Comparison of ENCODE assay signal across 9 cellular contexts in genomic region chr1:155961937-155962336, GRCh38. TPM values are rescaled to one million over a fixed set of nuclear protein-coding genes. Genes with fewer than 3 reads are reported as not detected.
DNase-seq lines count a peak whose midpoint lies in the region; ATAC-seq and TF ChIP-seq lines count a peak whose summit lies in the region.
"Had no signal": no experiment of that assay in that cellular context is flagged by ENCODE, and none has a peak within 500 bp of the region (broad histone marks: within the 10 kb centered on the region; RNA-seq: fewer than 3 reads in every experiment).

No MANE protein-coding gene starts in this region.

- no peak overlapping the region for H3K4me2 ChIP-seq in GM23338

- TF ChIP-seq CTCF in A673 (conservative IDR thresholded peaks at IDR 0.05; ENCODE audit: low read depth, low read length) = peak; percentile 31; the same call in 1 of the 2 replicates
- TF ChIP-seq CTCF in GM23338 (conservative IDR thresholded peaks at IDR 0.05; ENCODE audit: low read depth in 2 of 2) = peak in 1 of 2 experiments; percentile 40; a peak in 2 of 4 replicates

- H3K4me1 ChIP-seq in A673 (ENCODE audit: insufficient read depth, low read length, poor library complexity, severe bottlenecking) = peaks cover 20% of the 10 kb centered on the region
- peaks cover under 1% of the 10 kb centered on the region for H3K4me1 ChIP-seq in GM23338 (ENCODE audit: insufficient read depth)

- H3K4me3 ChIP-seq in A673 (ENCODE audit: low read depth, low read length, poor library complexity, severe bottlenecking) = no peak overlapping the region
- no peak overlapping the region for H3K4me3 ChIP-seq in GM23338

- peaks cover 19% of the 10 kb centered on the region; the same call in 1 of the 2 replicates for H3F3A ChIP-seq in GM23338 (replicated peaks; ENCODE audit: low read depth)

- peaks cover 8% of the 10 kb centered on the region for H3K4me1 Mint-ChIP-seq in GM23338
- peaks cover 4% of the 10 kb centered on the region for H3K4me1 Mint-ChIP-seq in activated T-helper 17 cell treated with anti-CD3 and anti-CD28 coated beads, Interleukin-2, amount 50 U/mL, for 72 hours
- peaks cover 69% of the 10 kb centered on the region for H3K4me1 Mint-ChIP-seq in stimulated activated memory B cell treated with anti-CD40 and anti-IgM and Interleukin-4, amounts not matched to agents 10 μg/mL and 1 μg/mL and 100 μg/mL, for 72 hours

- H3K27ac Mint-ChIP-seq in GM23338 = peak overlapping the region; percentile 80
- peak overlapping the region; percentile 82 for H3K27ac Mint-ChIP-seq in activated T-helper 17 cell treated with anti-CD3 and anti-CD28 coated beads, Interleukin-2, amount 50 U/mL, for 72 hours
- H3K27ac Mint-ChIP-seq in stimulated activated memory B cell treated with anti-CD40 and anti-IgM and Interleukin-4, amounts not matched to agents 10 μg/mL and 1 μg/mL and 100 μg/mL, for 72 hours = peak overlapping the region; percentile 90

- no TSS peak for BruUV-seq in A673 (replicated peaks; lab: Mats Ljungman, UMichigan)

- H3K27ac ChIP-seq in A673 (ENCODE audit: low read depth, low read length, poor library complexity, severe bottlenecking) (peak overlapping the region; percentile 71), GM23338 (ENCODE audit: low read depth) (no peak overlapping the region)

- CTCF ChIA-PET in A673 (lab: Charles Lee) = interaction anchor here (0.5 kb wide), 1 partner anchor 122 kb away, joined by 5 read pairs; no protein-coding TSS in a partner anchor

- no peaks in the 10 kb centered on the region for H3K27me3 ChIP-seq in A673 (replicated peaks; ENCODE audit: insufficient read depth, low read depth, low read length, poor library complexity)
- H3K27me3 ChIP-seq in GM23338 (ENCODE audit: insufficient read depth) = no peaks in the 10 kb centered on the region

- POLR2A ChIA-PET in A673 (lab: Charles Lee; ENCODE audit: low non-redundant PET) = no interaction called here

- no peaks in the 10 kb centered on the region for H3K9me2 ChIP-seq in GM23338 (ENCODE audit: insufficient read depth)

- peaks cover 6% of the 10 kb centered on the region for H3K27me3 Mint-ChIP-seq in GM23338 (ENCODE audit: insufficient read depth, low read depth, poor library complexity)
- no peaks in the 10 kb centered on the region for H3K27me3 Mint-ChIP-seq in activated T-helper 17 cell treated with anti-CD3 and anti-CD28 coated beads, Interleukin-2, amount 50 U/mL, for 72 hours
- no peaks in the 10 kb centered on the region for H3K27me3 Mint-ChIP-seq in stimulated activated memory B cell treated with anti-CD40 and anti-IgM and Interleukin-4, amounts not matched to agents 10 μg/mL and 1 μg/mL and 100 μg/mL, for 72 hours

- H3K36me3 Mint-ChIP-seq in GM23338 (ENCODE audit: low read depth) = peaks cover 86% of the 10 kb centered on the region
- peaks cover 94% of the 10 kb centered on the region for H3K36me3 Mint-ChIP-seq in activated T-helper 17 cell treated with anti-CD3 and anti-CD28 coated beads, Interleukin-2, amount 50 U/mL, for 72 hours (ENCODE audit: low read depth)
- H3K36me3 Mint-ChIP-seq in stimulated activated memory B cell treated with anti-CD40 and anti-IgM and Interleukin-4, amounts not matched to agents 10 μg/mL and 1 μg/mL and 100 μg/mL, for 72 hours = peaks cover 69% of the 10 kb centered on the region

- H4K20me1 ChIP-seq in GM23338 (replicated peaks; ENCODE audit: insufficient read depth) = peaks cover under 1% of the 10 kb centered on the region; the same call in 1 of the 2 replicates

- H3K9me3 Mint-ChIP-seq in GM23338 = no peaks in the 10 kb centered on the region
- no peaks in the 10 kb centered on the region for H3K9me3 Mint-ChIP-seq in activated T-helper 17 cell treated with anti-CD3 and anti-CD28 coated beads, Interleukin-2, amount 50 U/mL, for 72 hours
- H3K9me3 Mint-ChIP-seq in stimulated activated memory B cell treated with anti-CD40 and anti-IgM and Interleukin-4, amounts not matched to agents 10 μg/mL and 1 μg/mL and 100 μg/mL, for 72 hours = no peaks in the 10 kb centered on the region

- DNase-seq in A673 (ENCODE audit: low spot score) (peak; percentile 70), GM23338 (ENCODE audit: low spot score) (no peak), cardiac septum (ENCODE audit: low spot score) (peak; percentile 88)
- no peak for DNase-seq in NK-92 treated with Interleukin-12 subunit alpha and Interleukin-12 subunit beta, amount 100 ng/mL, for 24 hours (lab: John Stamatoyannopoulos, UW)

- H3K36me3 ChIP-seq in A673 (ENCODE audit: insufficient read depth, low read length, poor library complexity, severe bottlenecking) (peaks cover 92% of the 10 kb centered on the region), GM23338 (ENCODE audit: insufficient read depth) (peaks cover 39% of the 10 kb centered on the region)

- H3K9me3 ChIP-seq in A673 (ENCODE audit: low read depth, low read length, poor library complexity, severe bottlenecking) = no peaks in the 10 kb centered on the region

- ATAC-seq in GM23338 (peak; percentile 55), HG03442 (IDR thresholded peaks at IDR 0.05; ENCODE audit: unreplicated experiment) (no peak), HG02870 (IDR thresholded peaks at IDR 0.05; ENCODE audit: unreplicated experiment) (no peak)
- ATAC-seq in activated T-helper 17 cell treated with anti-CD3 and anti-CD28 coated beads, Interleukin-2, amount 50 U/mL, for 72 hours (replicated peaks) = peak; percentile 88
- peak; percentile 56 for ATAC-seq in stimulated activated memory B cell treated with anti-CD40 and anti-IgM and Interleukin-4, amounts not matched to agents 10 μg/mL and 1 μg/mL and 100 μg/mL, for 72 hours

- H3K79me2 ChIP-seq in GM23338 (replicated peaks; ENCODE audit: insufficient read depth) = no peaks in the 10 kb centered on the region; the same call in 1 of the 2 replicates

- intact Hi-C loops in A673 (cut with micrococcal nuclease; ENCODE audit: unreplicated experiment) = no loop called here
- intact Hi-C loops in cardiac septum (cut with DNase I) = loop anchor here (2.0 kb wide), 2 partner anchors 17 to 21 kb away; partner anchors contain the start of genes ARHGEF2 and RXFP4

- no peak overlapping the region for H2AFZ ChIP-seq in GM23338

- no peak overlapping the region for H3K4me3 Mint-ChIP-seq in GM23338
- no peak overlapping the region for H3K4me3 Mint-ChIP-seq in activated T-helper 17 cell treated with anti-CD3 and anti-CD28 coated beads, Interleukin-2, amount 50 U/mL, for 72 hours
- peak overlapping the region; percentile 54 for H3K4me3 Mint-ChIP-seq in stimulated activated memory B cell treated with anti-CD40 and anti-IgM and Interleukin-4, amounts not matched to agents 10 μg/mL and 1 μg/mL and 100 μg/mL, for 72 hours

TF ChIP-seq in GM23338, 12 proteins besides CTCF, POLR2A, EP300 and RAD21 (continues in another document):
- no peak for TF ChIP-seq EZH2 (IDR thresholded peaks at IDR 0.05; ENCODE audit: low read depth, unreplicated experiment)
- no peak for TF ChIP-seq CREB1 (CRISPR knock-in tag; IDR thresholded peaks at IDR 0.05; ENCODE audit: low read depth)
- no peak for TF ChIP-seq ZNF114 (CRISPR knock-in tag; IDR thresholded peaks at IDR 0.05)
- TF ChIP-seq NANOG (IDR thresholded peaks at IDR 0.05; ENCODE audit: borderline replicate concordance) = no peak
- no peak for TF ChIP-seq STAT1 (IDR thresholded peaks at IDR 0.05; ENCODE audit: unreplicated experiment)
- no peak for TF ChIP-seq JUNB (IDR thresholded peaks at IDR 0.05; ENCODE audit: unreplicated experiment)
- TF ChIP-seq ZNF331 (CRISPR knock-in tag; IDR thresholded peaks at IDR 0.05; ENCODE audit: low read depth) = no peak

RNA-seq across cellular contexts. Expression of gene ARHGEF2, which starts 16.4 kb away (rescaled TPM):
- 148 and 161 TPM in 2 replicates for total RNA-seq in A673 (2021)
- total RNA-seq in GM23338 (2014; rRNA removed; shearing (Covaris generic)) = 64.0 and 87.6 TPM in 2 replicates
- 21.2 and 23.0 TPM in 2 replicates for polyA plus RNA-seq in GM23338 (2016; fragmentation: Nextera tagmentation; extraction: Ambion mirVana)
- 100 to 1,000 TPM; 108 to 205 TPM for total RNA-seq in activated T-helper 17 cell treated with anti-CD3 and anti-CD28 coated beads, Interleukin-2, amount 50 U/mL, for 72 hours
- total RNA-seq in cardiac septum = 95.9 TPM

RNA-seq across cellular contexts. Expression of gene RXFP4, which starts 20.5 kb away (rescaled TPM):
- total RNA-seq in A673 (2021) (not detected in 2 replicates), cardiac septum (not detected)
- total RNA-seq in GM23338 (2014; rRNA removed; shearing (Covaris generic)) = not detected in 2 replicates
- polyA plus RNA-seq in GM23338 (2016; fragmentation: Nextera tagmentation; extraction: Ambion mirVana) = 0.23 TPM in 1 of 2 replicates, not detected in the other
- total RNA-seq in activated T-helper 17 cell treated with anti-CD3 and anti-CD28 coated beads, Interleukin-2, amount 50 U/mL, for 72 hours = not detected
- total RNA-seq: glomerular endothelial cell had no signal

RNA-seq across cellular contexts. Expression of gene KHDC4, which starts 27.7 kb away (rescaled TPM):
- total RNA-seq in A673 (2021) (92.7 and 93.3 TPM in 2 replicates), cardiac septum (26.8 TPM)
- total RNA-seq in GM23338 (2014; rRNA removed; shearing (Covaris generic)) = 56.0 and 57.7 TPM in 2 replicates
- 41.2 and 47.1 TPM in 2 replicates for polyA plus RNA-seq in GM23338 (2016; fragmentation: Nextera tagmentation; extraction: Ambion mirVana)
- total RNA-seq in activated T-helper 17 cell treated with anti-CD3 and anti-CD28 coated beads, Interleukin-2, amount 50 U/mL, for 72 hours = 100 to 1,000 TPM in 1 of 2 donors, 10 to 100 TPM in 1; 67.5 to 109 TPM

RNA-seq across cellular contexts. Expression of gene RIT1, which starts 50.8 kb away (rescaled TPM):
- total RNA-seq in A673 (2021) (27.5 and 29.6 TPM in 2 replicates), cardiac septum (26.2 TPM)
- 15.8 and 24.4 TPM in 2 replicates for total RNA-seq in GM23338 (2014; rRNA removed; shearing (Covaris generic))
- polyA plus RNA-seq in GM23338 (2016; fragmentation: Nextera tagmentation; extraction: Ambion mirVana) = 19.3 and 21.5 TPM in 2 replicates
- 10 to 100 TPM; 28.1 to 79.8 TPM for total RNA-seq in activated T-helper 17 cell treated with anti-CD3 and anti-CD28 coated beads, Interleukin-2, amount 50 U/mL, for 72 hours

RNA-seq across cellular contexts. Expression of gene SSR2, which starts 58.8 kb away (rescaled TPM):
- total RNA-seq in A673 (2021) = 220 and 233 TPM in 2 replicates
- 270 and 291 TPM in 2 replicates for total RNA-seq in GM23338 (2014; rRNA removed; shearing (Covaris generic))
- 130 and 136 TPM in 2 replicates for polyA plus RNA-seq in GM23338 (2016; fragmentation: Nextera tagmentation; extraction: Ambion mirVana)
- 100 to 1,000 TPM; 194 to 208 TPM for total RNA-seq in activated T-helper 17 cell treated with anti-CD3 and anti-CD28 coated beads, Interleukin-2, amount 50 U/mL, for 72 hours
- total RNA-seq in cardiac septum = 81.2 TPM

Comparison
In these comparisons a context has a peak if more than half of its experiments do, and no peak if none do; other contexts are left out.
1. DNase-seq: peak in A673 (single experiment) and cardiac septum (single experiment); none in GM23338 (single experiment) and NK-92 treated with Interleukin-12 subunit alpha and Interleukin-12 subunit beta, amount 100 ng/mL, for 24 hours (single experiment).
2. ATAC-seq: peak in GM23338 (single experiment), activated T-helper 17 cell treated with anti-CD3 and anti-CD28 coated beads, Interleukin-2, amount 50 U/mL, for 72 hours (single experiment) and stimulated activated memory B cell treated with anti-CD40 and anti-IgM and Interleukin-4, amounts not matched to agents 10 μg/mL and 1 μg/mL and 100 μg/mL, for 72 hours (single experiment); none in HG03442 (single experiment) and HG02870 (single experiment).
3. Peak in every context shown above with its lines, with median percentiles within 50 percentile points of each other: H3K27ac Mint-ChIP-seq.